ENCODE assay signal across 25 cellular contexts in genomic region chr17:80624864-80625263, GRCh38.
"Had no signal": no experiment of that assay in that cellular context is flagged by ENCODE, and none has a peak within 500 bp of the region (broad histone marks: within the 10 kb centered on the region; RNA-seq: fewer than 3 reads in every experiment).

No MANE protein-coding gene starts in this region.

- H3K9me3 Mint-ChIP-seq: activated naive CD4-positive, alpha-beta T cell treated with anti-CD3 and anti-CD28 coated beads for 36 hours; activated naive CD8-positive, alpha-beta T cell treated with anti-CD3 and anti-CD28 coated beads, Interleukin-2, amount 50 U/mL, for 24 hours; activated T-cell treated with anti-CD3 and anti-CD28 coated beads, Interleukin-2, amount 50 U/mL, for 4 hours; stimulated activated memory B cell treated with anti-CD40 and anti-IgM and Interleukin-4, amounts not matched to agents 10 μg/mL and 1 μg/mL and 100 μg/mL, for 72 hours had no signal

- H3K4me1 ChIP-seq: gastroesophageal sphincter, right lobe of liver had no signal

- H3K27me3 ChIP-seq: cardiac muscle cell, gastroesophageal sphincter, right lobe of liver, upper lobe of left lung had no signal

- H3K27ac Mint-ChIP-seq: activated naive CD4-positive, alpha-beta T cell treated with anti-CD3 and anti-CD28 coated beads for 36 hours; activated naive CD8-positive, alpha-beta T cell treated with anti-CD3 and anti-CD28 coated beads, Interleukin-2, amount 50 U/mL, for 24 hours; stimulated activated memory B cell treated with anti-CD40 and anti-IgM and Interleukin-4, amounts not matched to agents 10 μg/mL and 1 μg/mL and 100 μg/mL, for 72 hours had no signal

- H3K9me3 ChIP-seq: gastroesophageal sphincter, mucosa of descending colon, right lobe of liver, thoracic aorta, upper lobe of left lung had no signal

- DNase-seq: activated CD4-positive, alpha-beta T cell treated with anti-CD3 and anti-CD28 coated beads for 48 hours; activated CD8-positive, alpha-beta memory T cell treated with anti-CD3 and anti-CD28 coated beads for 24 hours; activated CD8-positive, alpha-beta memory T cell treated with anti-CD3 and anti-CD28 coated beads, Interleukin-2, amount 50 U/mL, for 4 hours; activated effector memory CD4-positive, alpha-beta T cell treated with Interleukin-2 at 50 U/mL for 16 hours; activated naive CD4-positive, alpha-beta T cell treated with anti-CD3 and anti-CD28 coated beads for 36 hours; activated naive CD8-positive, alpha-beta T cell treated with anti-CD3 and anti-CD28 coated beads, Interleukin-2, amount 50 U/mL, for 24 hours; activated T-cell treated with anti-CD3 and anti-CD28 coated beads, Interleukin-2, amount 50 U/mL, for 4 hours; cortex of kidney; head of caudate nucleus; hypothalamus; left cardiac atrium; mesenchymal stem cell; mucosa of descending colon; occipital lobe; posterior cingulate gyrus; right lobe of liver; stimulated activated CD4-positive, alpha-beta T cell treated with anti-CD3 and anti-CD28 coated beads, Interleukin-1b, Interleukin-23, amount 100 ng/mL, for 48 hours; T-helper 2 cell had no signal

- ATAC-seq: activated naive CD8-positive, alpha-beta T cell treated with anti-CD3 and anti-CD28 coated beads, Interleukin-2, amount 50 U/mL, for 24 hours; activated T-cell treated with anti-CD3 and anti-CD28 coated beads, Interleukin-2, amount 50 U/mL, for 4 hours; gastroesophageal sphincter; left cardiac atrium; mucosa of descending colon; right lobe of liver; stimulated activated memory B cell treated with anti-CD40 and anti-IgM and Interleukin-4, amounts not matched to agents 10 μg/mL and 1 μg/mL and 100 μg/mL, for 72 hours had no signal

- H3K36me3 ChIP-seq: cardiac muscle cell, right lobe of liver had no signal

- H3K4me3 ChIP-seq: cardiac muscle cell, gastroesophageal sphincter, mucosa of descending colon, right lobe of liver, skin epidermis, thoracic aorta, upper lobe of left lung had no signal

- H3K27me3 Mint-ChIP-seq: activated naive CD8-positive, alpha-beta T cell treated with anti-CD3 and anti-CD28 coated beads, Interleukin-2, amount 50 U/mL, for 24 hours; stimulated activated memory B cell treated with anti-CD40 and anti-IgM and Interleukin-4, amounts not matched to agents 10 μg/mL and 1 μg/mL and 100 μg/mL, for 72 hours had no signal

- H3K4me3 Mint-ChIP-seq: activated naive CD4-positive, alpha-beta T cell treated with anti-CD3 and anti-CD28 coated beads for 36 hours; activated naive CD8-positive, alpha-beta T cell treated with anti-CD3 and anti-CD28 coated beads, Interleukin-2, amount 50 U/mL, for 24 hours; activated T-cell treated with anti-CD3 and anti-CD28 coated beads, Interleukin-2, amount 50 U/mL, for 4 hours; stimulated activated memory B cell treated with anti-CD40 and anti-IgM and Interleukin-4, amounts not matched to agents 10 μg/mL and 1 μg/mL and 100 μg/mL, for 72 hours had no signal

- H3K27ac ChIP-seq: cardiac muscle cell, epithelial cell of prostate, gastroesophageal sphincter, right lobe of liver, skin epidermis, thoracic aorta, upper lobe of left lung had no signal
